Comparison of ENCODE assay signal across 1 cellular context in the genomic region with DNA sequence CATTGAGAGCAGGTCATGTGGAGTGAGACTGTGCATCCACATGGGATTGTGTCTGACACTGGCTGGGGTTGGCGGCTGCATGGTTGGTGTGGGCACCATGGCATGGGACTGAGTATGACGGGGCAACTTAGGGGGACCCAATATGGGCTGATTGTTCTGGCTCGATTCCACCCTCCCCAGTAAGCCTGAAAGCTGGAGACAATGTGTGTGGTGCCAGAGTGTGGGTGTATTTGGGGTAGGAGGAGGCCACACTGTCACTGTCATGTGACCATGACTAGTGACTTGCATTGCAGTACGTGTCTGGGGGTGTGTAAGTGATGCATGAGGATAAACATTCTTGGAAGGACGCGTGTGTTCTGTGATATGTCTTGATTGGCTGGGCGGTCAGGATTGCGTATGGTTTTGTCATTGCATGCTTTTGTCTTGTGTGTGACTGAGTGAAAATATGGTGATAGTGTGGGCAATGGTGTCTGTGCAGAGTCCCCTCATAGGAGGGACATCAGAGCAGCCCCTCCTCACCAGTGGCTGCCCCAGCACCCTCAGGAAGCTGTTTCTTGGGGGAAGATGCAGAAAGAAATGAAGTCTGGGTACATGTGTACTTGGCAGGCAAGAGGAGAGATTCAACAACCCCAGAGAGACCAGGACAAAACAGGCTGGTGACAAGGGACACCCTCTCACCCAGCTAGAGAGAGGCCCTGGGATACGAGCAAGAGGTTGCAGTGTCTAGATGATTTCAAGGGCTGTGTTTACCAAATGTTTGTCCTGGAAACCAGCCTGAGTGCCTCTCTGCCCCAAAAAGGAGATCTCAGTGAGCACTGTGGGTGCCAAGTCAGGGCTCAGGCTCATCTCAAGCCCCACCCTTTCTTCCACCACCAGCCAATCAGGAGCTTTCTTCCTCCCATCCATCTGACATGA.
TF ChIP-seq lines count a peak whose summit lies in the region.

No MANE protein-coding gene starts in this region.

TF ChIP-seq in K562, 482 proteins besides CTCF, POLR2A, EP300 and RAD21 (continued from another document and continues in another):
- TF ChIP-seq, protein P1, sequence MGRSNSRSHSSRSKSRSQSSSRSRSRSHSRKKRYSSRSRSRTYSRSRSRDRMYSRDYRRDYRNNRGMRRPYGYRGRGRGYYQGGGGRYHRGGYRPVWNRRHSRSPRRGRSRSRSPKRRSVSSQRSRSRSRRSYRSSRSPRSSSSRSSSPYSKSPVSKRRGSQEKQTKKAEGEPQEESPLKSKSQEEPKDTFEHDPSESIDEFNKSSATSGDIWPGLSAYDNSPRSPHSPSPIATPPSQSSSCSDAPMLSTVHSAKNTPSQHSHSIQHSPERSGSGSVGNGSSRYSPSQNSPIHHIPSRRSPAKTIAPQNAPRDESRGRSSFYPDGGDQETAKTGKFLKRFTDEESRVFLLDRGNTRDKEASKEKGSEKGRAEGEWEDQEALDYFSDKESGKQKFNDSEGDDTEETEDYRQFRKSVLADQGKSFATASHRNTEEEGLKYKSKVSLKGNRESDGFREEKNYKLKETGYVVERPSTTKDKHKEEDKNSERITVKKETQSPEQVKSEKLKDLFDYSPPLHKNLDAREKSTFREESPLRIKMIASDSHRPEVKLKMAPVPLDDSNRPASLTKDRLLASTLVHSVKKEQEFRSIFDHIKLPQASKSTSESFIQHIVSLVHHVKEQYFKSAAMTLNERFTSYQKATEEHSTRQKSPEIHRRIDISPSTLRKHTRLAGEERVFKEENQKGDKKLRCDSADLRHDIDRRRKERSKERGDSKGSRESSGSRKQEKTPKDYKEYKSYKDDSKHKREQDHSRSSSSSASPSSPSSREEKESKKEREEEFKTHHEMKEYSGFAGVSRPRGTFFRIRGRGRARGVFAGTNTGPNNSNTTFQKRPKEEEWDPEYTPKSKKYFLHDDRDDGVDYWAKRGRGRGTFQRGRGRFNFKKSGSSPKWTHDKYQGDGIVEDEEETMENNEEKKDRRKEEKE (IDR thresholded peaks at IDR 0.05; ENCODE audit: borderline replicate concordance in 1 of 2, control insufficient read depth in 1 of 2, low read depth in 2 of 2, low read length in 1 of 2), result no peak
- TF ChIP-seq, protein P2, sequence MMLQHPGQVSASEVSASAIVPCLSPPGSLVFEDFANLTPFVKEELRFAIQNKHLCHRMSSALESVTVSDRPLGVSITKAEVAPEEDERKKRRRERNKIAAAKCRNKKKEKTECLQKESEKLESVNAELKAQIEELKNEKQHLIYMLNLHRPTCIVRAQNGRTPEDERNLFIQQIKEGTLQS (IDR thresholded peaks at IDR 0.05), result peak; percentile 93
- TF ChIP-seq, protein P2 (CRISPR knock-in tag; conservative IDR thresholded peaks at IDR 0.05), result no peak
- TF ChIP-seq ZNF121 (CRISPR knock-in tag; conservative IDR thresholded peaks at IDR 0.05) (peak; percentile 89), CC2D1A (IDR thresholded peaks at IDR 0.05) (no peak), XRCC5 (IDR thresholded peaks at IDR 0.05; ENCODE audit: low read depth, low read length) (no peak; the same call in 1 of the 2 replicates), NCOA2 (IDR thresholded peaks at IDR 0.05; ENCODE audit: partially characterized antibody in 2 of 2) (no peak), ZNF707 (CRISPR knock-in tag; conservative IDR thresholded peaks at IDR 0.05) (peak; percentile 68; the same call in 1 of the 2 replicates)
- TF ChIP-seq, protein P3, sequence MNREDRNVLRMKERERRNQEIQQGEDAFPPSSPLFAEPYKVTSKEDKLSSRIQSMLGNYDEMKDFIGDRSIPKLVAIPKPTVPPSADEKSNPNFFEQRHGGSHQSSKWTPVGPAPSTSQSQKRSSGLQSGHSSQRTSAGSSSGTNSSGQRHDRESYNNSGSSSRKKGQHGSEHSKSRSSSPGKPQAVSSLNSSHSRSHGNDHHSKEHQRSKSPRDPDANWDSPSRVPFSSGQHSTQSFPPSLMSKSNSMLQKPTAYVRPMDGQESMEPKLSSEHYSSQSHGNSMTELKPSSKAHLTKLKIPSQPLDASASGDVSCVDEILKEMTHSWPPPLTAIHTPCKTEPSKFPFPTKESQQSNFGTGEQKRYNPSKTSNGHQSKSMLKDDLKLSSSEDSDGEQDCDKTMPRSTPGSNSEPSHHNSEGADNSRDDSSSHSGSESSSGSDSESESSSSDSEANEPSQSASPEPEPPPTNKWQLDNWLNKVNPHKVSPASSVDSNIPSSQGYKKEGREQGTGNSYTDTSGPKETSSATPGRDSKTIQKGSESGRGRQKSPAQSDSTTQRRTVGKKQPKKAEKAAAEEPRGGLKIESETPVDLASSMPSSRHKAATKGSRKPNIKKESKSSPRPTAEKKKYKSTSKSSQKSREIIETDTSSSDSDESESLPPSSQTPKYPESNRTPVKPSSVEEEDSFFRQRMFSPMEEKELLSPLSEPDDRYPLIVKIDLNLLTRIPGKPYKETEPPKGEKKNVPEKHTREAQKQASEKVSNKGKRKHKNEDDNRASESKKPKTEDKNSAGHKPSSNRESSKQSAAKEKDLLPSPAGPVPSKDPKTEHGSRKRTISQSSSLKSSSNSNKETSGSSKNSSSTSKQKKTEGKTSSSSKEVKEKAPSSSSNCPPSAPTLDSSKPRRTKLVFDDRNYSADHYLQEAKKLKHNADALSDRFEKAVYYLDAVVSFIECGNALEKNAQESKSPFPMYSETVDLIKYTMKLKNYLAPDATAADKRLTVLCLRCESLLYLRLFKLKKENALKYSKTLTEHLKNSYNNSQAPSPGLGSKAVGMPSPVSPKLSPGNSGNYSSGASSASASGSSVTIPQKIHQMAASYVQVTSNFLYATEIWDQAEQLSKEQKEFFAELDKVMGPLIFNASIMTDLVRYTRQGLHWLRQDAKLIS (CRISPR knock-in tag; IDR thresholded peaks at IDR 0.05), result 0 out of 2 replicates have a peak, but pooled peaks have one; percentile 32
- TF ChIP-seq, protein P4, sequence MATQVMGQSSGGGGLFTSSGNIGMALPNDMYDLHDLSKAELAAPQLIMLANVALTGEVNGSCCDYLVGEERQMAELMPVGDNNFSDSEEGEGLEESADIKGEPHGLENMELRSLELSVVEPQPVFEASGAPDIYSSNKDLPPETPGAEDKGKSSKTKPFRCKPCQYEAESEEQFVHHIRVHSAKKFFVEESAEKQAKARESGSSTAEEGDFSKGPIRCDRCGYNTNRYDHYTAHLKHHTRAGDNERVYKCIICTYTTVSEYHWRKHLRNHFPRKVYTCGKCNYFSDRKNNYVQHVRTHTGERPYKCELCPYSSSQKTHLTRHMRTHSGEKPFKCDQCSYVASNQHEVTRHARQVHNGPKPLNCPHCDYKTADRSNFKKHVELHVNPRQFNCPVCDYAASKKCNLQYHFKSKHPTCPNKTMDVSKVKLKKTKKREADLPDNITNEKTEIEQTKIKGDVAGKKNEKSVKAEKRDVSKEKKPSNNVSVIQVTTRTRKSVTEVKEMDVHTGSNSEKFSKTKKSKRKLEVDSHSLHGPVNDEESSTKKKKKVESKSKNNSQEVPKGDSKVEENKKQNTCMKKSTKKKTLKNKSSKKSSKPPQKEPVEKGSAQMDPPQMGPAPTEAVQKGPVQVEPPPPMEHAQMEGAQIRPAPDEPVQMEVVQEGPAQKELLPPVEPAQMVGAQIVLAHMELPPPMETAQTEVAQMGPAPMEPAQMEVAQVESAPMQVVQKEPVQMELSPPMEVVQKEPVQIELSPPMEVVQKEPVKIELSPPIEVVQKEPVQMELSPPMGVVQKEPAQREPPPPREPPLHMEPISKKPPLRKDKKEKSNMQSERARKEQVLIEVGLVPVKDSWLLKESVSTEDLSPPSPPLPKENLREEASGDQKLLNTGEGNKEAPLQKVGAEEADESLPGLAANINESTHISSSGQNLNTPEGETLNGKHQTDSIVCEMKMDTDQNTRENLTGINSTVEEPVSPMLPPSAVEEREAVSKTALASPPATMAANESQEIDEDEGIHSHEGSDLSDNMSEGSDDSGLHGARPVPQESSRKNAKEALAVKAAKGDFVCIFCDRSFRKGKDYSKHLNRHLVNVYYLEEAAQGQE (CRISPR knock-in tag; IDR thresholded peaks at IDR 0.05; ENCODE audit: low read depth), result no peak; the same call in none of the 2 replicates
- TF ChIP-seq, protein P5, sequence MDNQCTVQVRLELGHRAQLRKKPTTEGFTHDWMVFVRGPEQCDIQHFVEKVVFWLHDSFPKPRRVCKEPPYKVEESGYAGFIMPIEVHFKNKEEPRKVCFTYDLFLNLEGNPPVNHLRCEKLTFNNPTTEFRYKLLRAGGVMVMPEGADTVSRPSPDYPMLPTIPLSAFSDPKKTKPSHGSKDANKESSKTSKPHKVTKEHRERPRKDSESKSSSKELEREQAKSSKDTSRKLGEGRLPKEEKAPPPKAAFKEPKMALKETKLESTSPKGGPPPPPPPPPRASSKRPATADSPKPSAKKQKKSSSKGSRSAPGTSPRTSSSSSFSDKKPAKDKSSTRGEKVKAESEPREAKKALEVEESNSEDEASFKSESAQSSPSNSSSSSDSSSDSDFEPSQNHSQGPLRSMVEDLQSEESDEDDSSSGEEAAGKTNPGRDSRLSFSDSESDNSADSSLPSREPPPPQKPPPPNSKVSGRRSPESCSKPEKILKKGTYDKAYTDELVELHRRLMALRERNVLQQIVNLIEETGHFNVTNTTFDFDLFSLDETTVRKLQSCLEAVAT (IDR thresholded peaks at IDR 0.05), result peak in 1 of 2 experiments; percentile 76; a peak in 1 of 4 replicates
- TF ChIP-seq, protein P6, sequence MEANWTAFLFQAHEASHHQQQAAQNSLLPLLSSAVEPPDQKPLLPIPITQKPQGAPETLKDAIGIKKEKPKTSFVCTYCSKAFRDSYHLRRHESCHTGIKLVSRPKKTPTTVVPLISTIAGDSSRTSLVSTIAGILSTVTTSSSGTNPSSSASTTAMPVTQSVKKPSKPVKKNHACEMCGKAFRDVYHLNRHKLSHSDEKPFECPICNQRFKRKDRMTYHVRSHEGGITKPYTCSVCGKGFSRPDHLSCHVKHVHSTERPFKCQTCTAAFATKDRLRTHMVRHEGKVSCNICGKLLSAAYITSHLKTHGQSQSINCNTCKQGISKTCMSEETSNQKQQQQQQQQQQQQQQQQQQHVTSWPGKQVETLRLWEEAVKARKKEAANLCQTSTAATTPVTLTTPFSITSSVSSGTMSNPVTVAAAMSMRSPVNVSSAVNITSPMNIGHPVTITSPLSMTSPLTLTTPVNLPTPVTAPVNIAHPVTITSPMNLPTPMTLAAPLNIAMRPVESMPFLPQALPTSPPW (CRISPR knock-in tag; IDR thresholded peaks at IDR 0.05), result peak; percentile 66; the same call in 1 of the 2 replicates
- TF ChIP-seq, protein P7, sequence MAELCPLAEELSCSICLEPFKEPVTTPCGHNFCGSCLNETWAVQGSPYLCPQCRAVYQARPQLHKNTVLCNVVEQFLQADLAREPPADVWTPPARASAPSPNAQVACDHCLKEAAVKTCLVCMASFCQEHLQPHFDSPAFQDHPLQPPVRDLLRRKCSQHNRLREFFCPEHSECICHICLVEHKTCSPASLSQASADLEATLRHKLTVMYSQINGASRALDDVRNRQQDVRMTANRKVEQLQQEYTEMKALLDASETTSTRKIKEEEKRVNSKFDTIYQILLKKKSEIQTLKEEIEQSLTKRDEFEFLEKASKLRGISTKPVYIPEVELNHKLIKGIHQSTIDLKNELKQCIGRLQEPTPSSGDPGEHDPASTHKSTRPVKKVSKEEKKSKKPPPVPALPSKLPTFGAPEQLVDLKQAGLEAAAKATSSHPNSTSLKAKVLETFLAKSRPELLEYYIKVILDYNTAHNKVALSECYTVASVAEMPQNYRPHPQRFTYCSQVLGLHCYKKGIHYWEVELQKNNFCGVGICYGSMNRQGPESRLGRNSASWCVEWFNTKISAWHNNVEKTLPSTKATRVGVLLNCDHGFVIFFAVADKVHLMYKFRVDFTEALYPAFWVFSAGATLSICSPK (IDR thresholded peaks at IDR 0.05; ENCODE audit: borderline replicate concordance), result no peak
- TF ChIP-seq, protein P8, sequence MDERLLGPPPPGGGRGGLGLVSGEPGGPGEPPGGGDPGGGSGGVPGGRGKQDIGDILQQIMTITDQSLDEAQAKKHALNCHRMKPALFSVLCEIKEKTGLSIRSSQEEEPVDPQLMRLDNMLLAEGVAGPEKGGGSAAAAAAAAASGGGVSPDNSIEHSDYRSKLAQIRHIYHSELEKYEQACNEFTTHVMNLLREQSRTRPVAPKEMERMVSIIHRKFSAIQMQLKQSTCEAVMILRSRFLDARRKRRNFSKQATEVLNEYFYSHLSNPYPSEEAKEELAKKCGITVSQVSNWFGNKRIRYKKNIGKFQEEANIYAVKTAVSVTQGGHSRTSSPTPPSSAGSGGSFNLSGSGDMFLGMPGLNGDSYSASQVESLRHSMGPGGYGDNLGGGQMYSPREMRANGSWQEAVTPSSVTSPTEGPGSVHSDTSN (CRISPR knock-in tag; IDR thresholded peaks at IDR 0.05; ENCODE audit: low read depth), result no peak
- TF ChIP-seq, protein P8 (tag; conservative IDR thresholded peaks at IDR 0.05; ENCODE audit: low read depth), result peak; percentile 71
